Comparison of ENCODE assay signal across 8 cellular contexts in the genomic region with DNA sequence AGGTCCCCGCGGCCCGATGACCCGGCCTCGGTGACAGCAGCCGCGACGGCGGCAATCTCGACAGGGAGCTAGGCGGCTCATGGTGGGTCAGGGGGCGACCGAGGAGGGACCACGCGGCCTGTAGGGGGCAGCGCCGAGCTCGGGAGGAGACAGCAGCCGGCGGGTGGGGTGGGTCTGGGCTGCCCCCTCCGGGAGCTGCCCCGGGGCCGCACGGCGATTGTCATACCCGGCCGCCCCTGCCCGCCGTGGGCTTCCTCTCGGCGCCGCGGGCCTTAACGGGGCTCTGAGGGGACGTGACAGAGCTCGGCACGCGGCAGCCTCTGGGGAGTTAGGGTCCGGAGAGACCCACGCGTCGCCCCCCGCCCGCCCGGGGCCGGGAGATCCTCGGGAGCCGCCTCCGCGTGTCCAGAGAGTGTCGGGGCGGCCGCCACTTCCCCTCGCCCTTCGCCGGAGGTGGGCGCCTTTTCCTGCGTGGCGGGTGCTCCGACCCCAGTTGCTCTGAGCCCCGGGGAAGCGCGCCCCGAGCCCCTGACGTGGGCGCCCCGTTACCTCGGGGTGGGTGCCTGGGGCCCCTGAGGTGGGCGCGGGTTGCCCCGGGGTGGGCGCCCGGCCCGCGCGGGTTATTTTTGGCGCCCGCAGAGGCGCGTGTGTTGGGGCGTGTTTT. TPM values are rescaled to one million over a fixed set of nuclear protein-coding genes. Genes with fewer than 3 reads are reported as not detected.
A peak's percentile ranks its signal among the peaks of the same experiment; 100 is the strongest.
DNase-seq lines count a peak whose midpoint lies in the region; ATAC-seq, FAIRE-seq and TF ChIP-seq lines count a peak whose summit lies in the region.

No MANE protein-coding gene starts in this region.

- H3K27ac ChIP-seq in 22Rv1: peak overlapping the region; percentile 40
- peak overlapping the region; percentile 14 for H3K27ac ChIP-seq in astrocyte (ENCODE audit: low read depth, low read length)
- H3K27ac ChIP-seq in spleen: peak overlapping the region; percentile 94 to 99 (median 97)

- no peaks in the 10 kb centered on the region for H3K9me3 Mint-ChIP-seq in astrocyte (ENCODE audit: unreplicated experiment)

- peak; percentile 81 for TF ChIP-seq CTCF in 22Rv1 (IDR thresholded peaks at IDR 0.05)
- peak; percentile 10 for TF ChIP-seq CTCF in astrocyte (IDR thresholded peaks at IDR 0.05; ENCODE audit: insufficient read depth, low read depth, low read length)
- peak; percentile 28 to 83 (median 70) for TF ChIP-seq CTCF in spleen (IDR thresholded peaks at IDR 0.05 in 8 of 11, conservative IDR thresholded peaks at IDR 0.05 in 3 of 11)

- peak overlapping the region; percentile 98 for H3K4me2 ChIP-seq in astrocyte (ENCODE audit: low read length)

- intact Hi-C loops in spleen (cut with DNase I; ENCODE audit: low total_unique reads): loop anchor here (10.0 kb wide), 1 partner anchor 151 kb away; no protein-coding TSS in a partner anchor

- peak overlapping the region; percentile 43 for H3K27ac Mint-ChIP-seq in astrocyte (ENCODE audit: unreplicated experiment)

- H3K79me2 ChIP-seq in astrocyte (ENCODE audit: insufficient read depth, low read length): peaks cover 20% of the 10 kb centered on the region

- H4K20me1 ChIP-seq in astrocyte (ENCODE audit: insufficient read depth, low read length): no peaks in the 10 kb centered on the region

- no peaks in the 10 kb centered on the region for H3K27me3 Mint-ChIP-seq in astrocyte (ENCODE audit: low read depth, unreplicated experiment)

- H3K9me3 ChIP-seq in astrocyte (ENCODE audit: insufficient read depth, low read depth, low read length): no peaks in the 10 kb centered on the region
- no peaks in the 10 kb centered on the region for H3K9me3 ChIP-seq in spleen

- peaks cover 4% of the 10 kb centered on the region for H3K4me1 Mint-ChIP-seq in astrocyte (ENCODE audit: low read depth, unreplicated experiment)

- peak overlapping the region; percentile 79 for H2AFZ ChIP-seq in astrocyte (ENCODE audit: low read depth, low read length)

- H3K4me3 Mint-ChIP-seq in astrocyte (ENCODE audit: unreplicated experiment): peak overlapping the region; percentile 90

- H3K4me1 ChIP-seq in astrocyte (ENCODE audit: insufficient read depth, low read length): peaks cover 12% of the 10 kb centered on the region
- H3K4me1 ChIP-seq in spleen: peaks cover 20 to 49% (median 38%) of the 10 kb centered on the region in 6 donors

- peak overlapping the region; percentile 88 for H3K9ac ChIP-seq in astrocyte (ENCODE audit: low read length)

- 2 to 11% (median 3%) methylated on average over 20 to 81 of the region's 81 CpGs for WGBS in spleen, 5 donors

- no peak for FAIRE-seq in astrocyte (lab: Jason Lieb, UNC)

- no peak for TF ChIP-seq POLR2A in spleen (IDR thresholded peaks at IDR 0.05)

- ATAC-seq in GM18861 (IDR thresholded peaks at IDR 0.05; ENCODE audit: unreplicated experiment) (peak; percentile 28), HG03108 (IDR thresholded peaks at IDR 0.05; ENCODE audit: unreplicated experiment) (peak; percentile 44)

- no peaks in the 10 kb centered on the region for H3K36me3 Mint-ChIP-seq in astrocyte (ENCODE audit: low read depth, unreplicated experiment)

- H3K36me3 ChIP-seq in astrocyte (ENCODE audit: insufficient read depth, low read length) (no peaks in the 10 kb centered on the region), spleen (no peaks in the 10 kb centered on the region)

- H3K27me3 ChIP-seq in astrocyte (ENCODE audit: insufficient read depth, low read length) (no peaks in the 10 kb centered on the region), spleen (replicated peaks in 1 of 7) (no peaks in the 10 kb centered on the region)

- DNase-seq in T follicular helper cell (ENCODE audit: low read depth) (peak; percentile 56), astrocyte (ENCODE audit: low read depth) (no peak), spleen (peak; percentile 94), DMS153 treated with DMSO at 0.1 percent for 48 hours (lab: John Stamatoyannopoulos, UW; ENCODE audit: unreplicated experiment) (no peak)

- H3K4me3 ChIP-seq in astrocyte (ENCODE audit: insufficient read depth, low read depth, low read length): peak overlapping the region; percentile 81
- peak overlapping the region; percentile 73 for H3K4me3 ChIP-seq in iPS-11a (ENCODE audit: low read depth, low read length)
- peak overlapping the region; percentile 69 to 88 (median 81) for H3K4me3 ChIP-seq in spleen

RNA-seq across cellular contexts. Expression of gene PLCL2, which starts 0.5 kb away (rescaled TPM):
- 3.1 and 3.9 TPM in 2 replicates for total RNA-seq in astrocyte
- total RNA-seq in spleen: 10 to 100 TPM; 41.0 to 60.4 (median 48.0) TPM
- 1 to 10 TPM; 6.9 to 9.6 (median 7.3) TPM for polyA plus RNA-seq in spleen

Comparison
In these comparisons a context has a peak if more than half of its experiments do, and no peak if none do; other contexts are left out.
1. H3K27ac ChIP-seq: peak in every context shown above with its lines; median percentile 97 in spleen; 40 in 22Rv1; 14 in astrocyte.
2. CTCF ChIP-seq: peak in every context shown above with its lines; median percentile 81 in 22Rv1; 70 in spleen; 10 in astrocyte.
3. DNase-seq: peak in T follicular helper cell (single experiment) and spleen (single experiment); none in astrocyte (single experiment) and DMS153 treated with DMSO at 0.1 percent for 48 hours (single experiment).
4. Peak in every context shown above with its lines, with median percentiles within 50 percentile points of each other: H3K4me3 ChIP-seq.